Comparison of ENCODE assay signal across 8 cellular contexts in the genomic region with DNA sequence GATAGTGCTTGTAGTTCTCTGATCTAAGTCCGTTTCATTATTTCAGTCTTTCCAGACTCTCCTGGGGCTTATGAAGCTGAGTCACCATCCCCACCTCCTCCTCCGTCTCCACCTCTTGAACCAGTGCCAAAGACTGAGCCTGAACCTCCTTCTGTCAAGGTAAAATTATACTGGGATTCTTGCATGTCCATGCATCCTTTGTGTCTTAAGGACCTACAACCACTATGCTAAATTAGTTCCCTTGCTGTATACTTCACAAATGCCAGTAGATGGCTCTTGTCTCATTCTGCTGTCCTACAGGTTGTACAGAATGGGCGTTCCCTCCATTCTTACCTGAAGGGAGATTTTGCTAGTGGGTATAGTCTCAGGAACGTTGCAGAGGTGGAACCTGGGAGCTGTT. TPM values are rescaled to one million over a fixed set of nuclear protein-coding genes. Genes with fewer than 3 reads are reported as not detected.
DNase-seq lines count a peak whose midpoint lies in the region; ATAC-seq and TF ChIP-seq lines count a peak whose summit lies in the region.

No MANE protein-coding gene starts in this region.

- H3K4me3 ChIP-seq in colonic mucosa (no peak overlapping the region), tibial artery (no peak overlapping the region)

- no peaks in the 10 kb centered on the region for H3K36me3 ChIP-seq in colonic mucosa
- H3K36me3 ChIP-seq in tibial artery = peaks cover 6 to 33% (median 11%) of the 10 kb centered on the region in 3 donors

- H3K4me1 ChIP-seq in colonic mucosa (no peaks in the 10 kb centered on the region), tibial artery (peaks cover 0 to 33% (median 13%) of the 10 kb centered on the region in 4 donors)

- DNase-seq in DMS 273 (lab: John Stamatoyannopoulos, UW; ENCODE audit: unreplicated experiment) (peak; percentile 61), NCI-H2029 (lab: John Stamatoyannopoulos, UW) (peak; percentile 9), colonic mucosa (peak; percentile 39), mucosa of gallbladder (ENCODE audit: low spot score) (peak; percentile 15), NCI-H748 (lab: John Stamatoyannopoulos, UW; ENCODE audit: unreplicated experiment) (no peak), tibial artery (no peak)
- no peak for DNase-seq in activated CD8-positive, alpha-beta memory T cell treated with anti-CD3 and anti-CD28 coated beads, Interleukin-2, amount 50 U/mL, for 48 hours

- no peak overlapping the region for H3K27ac ChIP-seq in colonic mucosa
- no peak overlapping the region for H3K27ac ChIP-seq in tibial artery

- intact Hi-C loops in colonic mucosa (cut with DNase I) = loop anchor here (10.0 kb wide), 1 partner anchor 90 kb away; no protein-coding TSS in a partner anchor
- intact Hi-C loops in tibial artery (cut with DNase I; ENCODE audit: low total_unique reads) = loop anchor here (5.0 kb wide), 1 partner anchor 88 kb away; no protein-coding TSS in a partner anchor

- H3K9me3 ChIP-seq in colonic mucosa (no peaks in the 10 kb centered on the region), tibial artery (no peaks in the 10 kb centered on the region)

- no peak overlapping the region for H3K9ac ChIP-seq in colonic mucosa (ENCODE audit: low read depth in 2 of 2, low read length in 2 of 2)

- no peak for ATAC-seq in HG03354 (IDR thresholded peaks at IDR 0.05; ENCODE audit: poor library complexity, severe bottlenecking, unreplicated experiment)

- TF ChIP-seq CTCF in colonic mucosa (IDR thresholded peaks at IDR 0.05) = no peak
- peak in 1 of 2 experiments; percentile 33 for TF ChIP-seq CTCF in tibial artery (IDR thresholded peaks at IDR 0.05)

- H3K27me3 ChIP-seq in colonic mucosa (no peaks in the 10 kb centered on the region), tibial artery (no peaks in the 10 kb centered on the region)

RNA-seq across cellular contexts. Expression of a gene that starts 42.2 kb away (rescaled TPM):
- total RNA-seq in colonic mucosa (10 to 100 TPM; 20.0 to 33.9 TPM), mucosa of gallbladder (17.2 TPM)

Comparison
In these comparisons a context has a peak if more than half of its experiments do, and no peak if none do; other contexts are left out.
1. DNase-seq: peak in DMS 273 (single experiment), NCI-H2029 (single experiment), colonic mucosa (single experiment) and mucosa of gallbladder (single experiment); none in NCI-H748 (single experiment), tibial artery (0 of 2) and activated CD8-positive, alpha-beta memory T cell treated with anti-CD3 and anti-CD28 coated beads, Interleukin-2, amount 50 U/mL, for 48 hours (single experiment).